31 cellular contexts compared by ENCODE assay signal in the genomic region with DNA sequence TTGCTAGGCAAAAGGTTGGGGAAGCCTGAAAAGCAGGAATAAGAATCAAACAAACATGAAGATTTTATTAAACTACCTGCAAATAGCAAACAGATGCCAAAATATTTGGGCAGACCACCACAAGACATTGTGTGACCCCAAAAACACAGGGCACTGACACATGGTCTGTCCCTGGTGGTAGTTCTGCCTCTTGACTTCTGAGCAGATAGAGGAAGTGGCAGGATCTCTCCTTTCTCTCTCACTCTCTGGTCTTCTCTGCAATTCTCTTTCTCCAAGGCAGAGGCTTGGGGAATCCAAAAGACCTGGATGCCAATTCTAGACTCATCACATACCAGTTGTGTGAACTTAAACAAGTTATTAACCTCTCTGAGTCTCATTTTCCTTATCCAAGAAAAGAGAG. TPM values are rescaled to one million over a fixed set of nuclear protein-coding genes. Genes with fewer than 3 reads are reported as not detected.
"Had no signal": no experiment of that assay in that cellular context is flagged by ENCODE, and none has a peak within 500 bp of the region (broad histone marks: within the 10 kb centered on the region; RNA-seq: fewer than 3 reads in every experiment).

No MANE protein-coding gene starts in this region.

- H3K36me3 Mint-ChIP-seq: activated CD4-positive, alpha-beta memory T cell treated with anti-CD3 and anti-CD28 coated beads for 36 hours had no signal

- H3K36me3 ChIP-seq: adrenal gland, esophagus squamous epithelium, left lung, lower lobe of right lung, pancreas, sigmoid colon, upper lobe of left lung, vagina, WERI-Rb-1 had no signal

- DNase-seq: activated CD4-positive, alpha-beta memory T cell treated with anti-CD3 and anti-CD28 coated beads for 36 hours; activated CD4-positive, alpha-beta T cell treated with anti-CD3 and anti-CD28 coated beads, Interleukin-2, amount 10 ng/mL, durations not matched to agents 24 days and 14 days; activated CD4-positive, CD25-positive, alpha-beta regulatory T cell treated with anti-CD3 and anti-CD28 coated beads, Interleukin-2, amount 50 U/mL, for 72 hours; activated CD8-positive, alpha-beta memory T cell treated with anti-CD3 and anti-CD28 coated beads, Interleukin-2, amount 50 U/mL, for 4 hours; activated effector memory CD4-positive, alpha-beta T cell treated with anti-CD3 and anti-CD28 coated beads, Interleukin-2, amount 50 U/mL, for 16 hours; activated naive CD4-positive, alpha-beta T cell treated with anti-CD3 and anti-CD28 coated beads for 36 hours; activated naive CD8-positive, alpha-beta T cell treated with anti-CD3 and anti-CD28 coated beads for 36 hours; activated T-cell treated with anti-CD3 and anti-CD28 coated beads, Interleukin-2, amount 50 U/mL, for 1 hour; adrenal gland; aorta; body of pancreas; dermis blood vessel endothelial cell; effector CD4-positive, alpha-beta T cell; esophagus squamous epithelium; left lung; lower lobe of right lung; mesendoderm; pancreas; psoas muscle; sigmoid colon; small intestine; stimulated activated CD4-positive, alpha-beta T cell treated with anti-CD3 and anti-CD28 coated beads, Interleukin-4, amount 100 ng/mL, for 24 hours; stimulated activated naive CD8-positive, alpha-beta T cell treated with anti-CD3 and anti-CD28 coated beads, Interleukin-15, amount 100 ng/mL, for 72 hours; substantia nigra; T-helper 9 cell; upper lobe of left lung; WERI-Rb-1 had no signal

- H3K4me3 Mint-ChIP-seq: activated CD4-positive, alpha-beta memory T cell treated with anti-CD3 and anti-CD28 coated beads for 36 hours; activated CD4-positive, alpha-beta T cell treated with anti-CD3 and anti-CD28 coated beads, Interleukin-2, amount 10 ng/mL, durations not matched to agents 24 days and 14 days; activated naive CD4-positive, alpha-beta T cell treated with anti-CD3 and anti-CD28 coated beads for 36 hours; activated naive CD8-positive, alpha-beta T cell treated with anti-CD3 and anti-CD28 coated beads for 36 hours; activated T-helper 1 cell treated with anti-CD3 and anti-CD28 coated beads, Interleukin-12 subunit alpha, Interleukin-12 subunit beta, Interleukin-2, Interleukin-4 antibody, amounts not matched to agents 30 ng/mL and 10 ng/mL and 1 ng/mL, durations not matched to agents 14 hours and 24 hours and 36 hours; nephron; stimulated activated effector memory CD8-positive, alpha-beta T cell treated with anti-CD3 and anti-CD28 coated beads, Interleukin-12 subunit alpha, Interleukin-12 subunit beta, amount 100 ng/mL, for 72 hours; stimulated activated naive CD8-positive, alpha-beta T cell treated with anti-CD3 and anti-CD28 coated beads, Interleukin-15, amount 100 ng/mL, for 72 hours had no signal

- H3K9me3 Mint-ChIP-seq: activated CD4-positive, alpha-beta memory T cell treated with anti-CD3 and anti-CD28 coated beads for 36 hours; activated naive CD4-positive, alpha-beta T cell treated with anti-CD3 and anti-CD28 coated beads for 36 hours; activated naive CD8-positive, alpha-beta T cell treated with anti-CD3 and anti-CD28 coated beads for 36 hours; stimulated activated effector memory CD8-positive, alpha-beta T cell treated with anti-CD3 and anti-CD28 coated beads, Interleukin-12 subunit alpha, Interleukin-12 subunit beta, amount 100 ng/mL, for 72 hours; stimulated activated naive CD8-positive, alpha-beta T cell treated with anti-CD3 and anti-CD28 coated beads, Interleukin-15, amount 100 ng/mL, for 72 hours had no signal

- H3K9me3 ChIP-seq: adrenal gland, body of pancreas, esophagus squamous epithelium, left lung, lower lobe of right lung, pancreas, psoas muscle, sigmoid colon, upper lobe of left lung, vagina had no signal

- H3K4me1 ChIP-seq: pancreas, psoas muscle had no signal

- H3K27ac Mint-ChIP-seq: activated CD4-positive, alpha-beta memory T cell treated with anti-CD3 and anti-CD28 coated beads for 36 hours; activated CD4-positive, alpha-beta T cell treated with anti-CD3 and anti-CD28 coated beads, Interleukin-2, amount 10 ng/mL, durations not matched to agents 24 days and 14 days; activated naive CD4-positive, alpha-beta T cell treated with anti-CD3 and anti-CD28 coated beads for 36 hours; activated naive CD8-positive, alpha-beta T cell treated with anti-CD3 and anti-CD28 coated beads for 36 hours; activated T-helper 1 cell treated with anti-CD3 and anti-CD28 coated beads, Interleukin-12 subunit alpha, Interleukin-12 subunit beta, Interleukin-2, Interleukin-4 antibody, amounts not matched to agents 30 ng/mL and 10 ng/mL and 1 ng/mL, durations not matched to agents 14 hours and 24 hours and 36 hours; nephron; stimulated activated effector memory CD8-positive, alpha-beta T cell treated with anti-CD3 and anti-CD28 coated beads, Interleukin-12 subunit alpha, Interleukin-12 subunit beta, amount 100 ng/mL, for 72 hours; stimulated activated naive CD8-positive, alpha-beta T cell treated with anti-CD3 and anti-CD28 coated beads, Interleukin-15, amount 100 ng/mL, for 72 hours had no signal

- H3K27ac ChIP-seq: adrenal gland, body of pancreas, esophagus squamous epithelium, left lung, lower lobe of right lung, pancreas, psoas muscle, sigmoid colon, upper lobe of left lung, vagina, WERI-Rb-1 had no signal

- H3K27me3 ChIP-seq: body of pancreas, vagina had no signal

- H3K4me3 ChIP-seq: adrenal gland, body of pancreas, esophagus squamous epithelium, left lung, lower lobe of right lung, pancreas, psoas muscle, sigmoid colon, upper lobe of left lung, vagina had no signal

RNA-seq across cellular contexts. Expression of a gene that starts 4.3 kb away (rescaled TPM):
- total RNA-seq: activated naive CD4-positive, alpha-beta T cell treated with anti-CD3 and anti-CD28 coated beads for 36 hours; activated naive CD8-positive, alpha-beta T cell treated with anti-CD3 and anti-CD28 coated beads for 36 hours; activated T-helper 1 cell treated with anti-CD3 and anti-CD28 coated beads, Interleukin-12 subunit alpha, Interleukin-12 subunit beta, Interleukin-2, Interleukin-4 antibody, amounts not matched to agents 30 ng/mL and 10 ng/mL and 1 ng/mL, durations not matched to agents 14 hours and 24 hours and 36 hours; dermis blood vessel endothelial cell had no signal
